In genomic region chr15:20249677-20249970, GRCh38 we compare ENCODE assay signal across 7 cellular contexts.
DNase-seq lines count a peak whose midpoint lies in the region; ATAC-seq and TF ChIP-seq lines count a peak whose summit lies in the region.
"Not testable (repeated sequence)": the region's sequence is repeated elsewhere in the genome, so short reads cannot be mapped to it uniquely, and the experiment has no call there.

No MANE protein-coding gene starts in this region.

- POLR2A ChIA-PET in CD4-positive, alpha-beta T cell (lab: Charles Lee): not testable (repeated sequence)

- not testable (repeated sequence) for H3K27me3 ChIP-seq in CD4-positive, alpha-beta T cell (ENCODE audit: control insufficient read depth, insufficient read depth, low read length); endodermal cell (ENCODE audit: control insufficient read depth, insufficient read depth, low read length, poor library complexity, severe bottlenecking)

- not testable (repeated sequence) for H3K9ac ChIP-seq in endodermal cell (ENCODE audit: extremely low read depth, low read length, poor library complexity, severe bottlenecking)

- not testable (repeated sequence) for H3K27ac Mint-ChIP-seq in CD4-positive, alpha-beta T cell; endodermal cell; stimulated activated memory B cell treated with anti-CD40 and anti-IgM and Interleukin-4, amounts not matched to agents 10 μg/mL and 1 μg/mL and 100 μg/mL, for 72 hours
- H3K27ac Mint-ChIP-seq in activated naive CD4-positive, alpha-beta T cell treated with anti-CD3 and anti-CD28 coated beads, Interleukin-2, amount 50 U/mL, for 72 hours: peak overlapping the region; percentile 1 to 65
- peak overlapping the region in 3 of 6 donors; percentile 0 to 73 (median 57) for H3K27ac Mint-ChIP-seq in naive B cell

- not testable (repeated sequence) for H3K4me3 Mint-ChIP-seq in CD4-positive, alpha-beta T cell; endodermal cell; stimulated activated memory B cell treated with anti-CD40 and anti-IgM and Interleukin-4, amounts not matched to agents 10 μg/mL and 1 μg/mL and 100 μg/mL, for 72 hours
- H3K4me3 Mint-ChIP-seq in naive B cell: peak overlapping the region in 4 of 8 donors; percentile 34 to 68 (median 48)

- intact Hi-C loops in CD4-positive, alpha-beta T cell (cut with DNase I, micrococcal nuclease): not testable (repeated sequence)

- not testable (repeated sequence) for H3K9me3 ChIP-seq in CD4-positive, alpha-beta T cell (ENCODE audit: control insufficient read depth, low read length)
- peaks cover 80% of the 10 kb centered on the region for H3K9me3 ChIP-seq in endodermal cell (ENCODE audit: control insufficient read depth, low read length)

- H3K9me3 Mint-ChIP-seq in CD4-positive, alpha-beta T cell; activated naive CD4-positive, alpha-beta T cell treated with anti-CD3 and anti-CD28 coated beads, Interleukin-2, amount 50 U/mL, for 72 hours; naive B cell; stimulated activated memory B cell treated with anti-CD40 and anti-IgM and Interleukin-4, amounts not matched to agents 10 μg/mL and 1 μg/mL and 100 μg/mL, for 72 hours: not testable (repeated sequence)
- H3K9me3 Mint-ChIP-seq in endodermal cell: peaks cover 64% of the 10 kb centered on the region

- H3K36me3 ChIP-seq in endodermal cell (ENCODE audit: control insufficient read depth, insufficient read depth, low read length): not testable (repeated sequence)

- H3K27me3 Mint-ChIP-seq in CD4-positive, alpha-beta T cell; endodermal cell (ENCODE audit: insufficient read depth); naive B cell; stimulated activated memory B cell treated with anti-CD40 and anti-IgM and Interleukin-4, amounts not matched to agents 10 μg/mL and 1 μg/mL and 100 μg/mL, for 72 hours: not testable (repeated sequence)

- not testable (repeated sequence) for H3K27ac ChIP-seq in CD4-positive, alpha-beta T cell (ENCODE audit: low read depth, low read length); endodermal cell (ENCODE audit: low read depth, low read length)

- not testable (repeated sequence) for DNase-seq in CD4-positive, alpha-beta T cell; activated naive CD4-positive, alpha-beta T cell treated with anti-CD3 and anti-CD28 coated beads, Interleukin-2, amount 50 U/mL, for 72 hours (ENCODE audit: low spot score in 2 of 2); endodermal cell; naive B cell
- DNase-seq in GM03348 (ENCODE audit: low spot score) (peak; percentile 11), RPMI8226 (peak; percentile 69)

- WGBS in endodermal cell (ENCODE audit: insufficient coverage in 1 of 2, insufficient read length in 1 of 2), 2 experiments: 75 to 84% methylated on average over 2 of the region's 2 CpGs

- not testable (repeated sequence) for TF ChIP-seq CTCF in CD4-positive, alpha-beta T cell (IDR thresholded peaks at IDR 0.05); endodermal cell (conservative IDR thresholded peaks at IDR 0.05)

- peak; percentile 29 for ATAC-seq in CD4-positive, alpha-beta T cell (ENCODE audit: poor library complexity)
- peak in 1 of 2 donors; percentile 12 for ATAC-seq in activated naive CD4-positive, alpha-beta T cell treated with anti-CD3 and anti-CD28 coated beads, Interleukin-2, amount 50 U/mL, for 72 hours
- ATAC-seq in naive B cell (ENCODE audit: low read depth in 2 of 2): peak; percentile 28 to 41
- ATAC-seq in stimulated activated memory B cell treated with anti-CD40 and anti-IgM and Interleukin-4, amounts not matched to agents 10 μg/mL and 1 μg/mL and 100 μg/mL, for 72 hours: peak; percentile 21

- CTCF ChIA-PET in CD4-positive, alpha-beta T cell (lab: Charles Lee): not testable (repeated sequence)

- peak overlapping the region; percentile 23 for H3K4me3 ChIP-seq in endodermal cell (ENCODE audit: low read length)

- not testable (repeated sequence) for H3K36me3 Mint-ChIP-seq in CD4-positive, alpha-beta T cell (ENCODE audit: low read depth); activated naive CD4-positive, alpha-beta T cell treated with anti-CD3 and anti-CD28 coated beads, Interleukin-2, amount 50 U/mL, for 72 hours; naive B cell; stimulated activated memory B cell treated with anti-CD40 and anti-IgM and Interleukin-4, amounts not matched to agents 10 μg/mL and 1 μg/mL and 100 μg/mL, for 72 hours
- peaks cover 13% of the 10 kb centered on the region for H3K36me3 Mint-ChIP-seq in endodermal cell (ENCODE audit: low read depth)

- H3K4me1 Mint-ChIP-seq in CD4-positive, alpha-beta T cell (ENCODE audit: low read depth); endodermal cell; naive B cell; stimulated activated memory B cell treated with anti-CD40 and anti-IgM and Interleukin-4, amounts not matched to agents 10 μg/mL and 1 μg/mL and 100 μg/mL, for 72 hours: not testable (repeated sequence)

- not testable (repeated sequence) for H3K4me1 ChIP-seq in endodermal cell (ENCODE audit: control insufficient read depth, insufficient read depth, low read length)
